ENCODE assay signal across 26 cellular contexts in the genomic region with DNA sequence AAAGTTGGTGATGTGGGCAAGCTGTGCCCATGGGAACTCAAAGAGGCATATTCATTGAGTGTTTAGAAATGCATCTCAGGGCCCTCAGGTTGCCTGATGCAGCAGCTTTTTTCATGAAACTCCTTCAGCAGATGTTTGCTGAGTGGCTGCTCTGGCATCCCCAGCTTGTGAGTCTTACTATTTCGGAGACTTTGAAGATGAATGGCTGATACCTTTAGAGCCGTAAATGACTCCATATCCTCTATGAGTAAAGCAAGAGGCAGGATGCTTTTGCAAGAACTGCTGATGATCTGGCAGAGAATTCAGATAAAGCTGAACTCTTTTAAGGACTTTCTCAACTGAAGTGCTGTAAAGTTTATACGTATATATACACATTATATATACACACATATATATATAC.
"Had no signal": no experiment of that assay in that cellular context is flagged by ENCODE, and none has a peak within 500 bp of the region (broad histone marks: within the 10 kb centered on the region; RNA-seq: fewer than 3 reads in every experiment).

No MANE protein-coding gene starts in this region.

- H3K27ac Mint-ChIP-seq: memory B cell; naive thymus-derived CD8-positive, alpha-beta T cell; nephron; stimulated activated naive B cell treated with anti-CD40 and anti-IgM and Interleukin-4, amounts not matched to agents 10 μg/mL and 1 μg/mL and 100 μg/mL, for 72 hours; type B pancreatic cell had no signal

- H3K27ac ChIP-seq: left lung, lower lobe of right lung, pancreas, prostate gland, skin epidermis, stomach, testis, tibial artery, uterus had no signal

- H3K27me3 Mint-ChIP-seq: stimulated activated naive B cell treated with anti-CD40 and anti-IgM and Interleukin-4, amounts not matched to agents 10 μg/mL and 1 μg/mL and 100 μg/mL, for 72 hours had no signal

- ATAC-seq: left cardiac atrium; left lung; lower lobe of right lung; naive thymus-derived CD8-positive, alpha-beta T cell; pancreas; right cardiac atrium; sciatic nerve; stimulated activated naive B cell treated with anti-CD40 and anti-IgM and Interleukin-4, amounts not matched to agents 10 μg/mL and 1 μg/mL and 100 μg/mL, for 72 hours; stimulated activated naive CD8-positive, alpha-beta T cell treated with anti-CD3 and anti-CD28 coated beads, Interleukin-15, Interleukin-2, amounts not matched to agents 100 U/mL and 50 U/mL, for 24 hours had no signal

- H3K27me3 ChIP-seq: left lung, pancreas, stomach, testis, tibial artery, uterus had no signal

- H3K4me1 Mint-ChIP-seq: memory B cell; naive thymus-derived CD8-positive, alpha-beta T cell; neural crest cell; stimulated activated naive B cell treated with anti-CD40 and anti-IgM and Interleukin-4, amounts not matched to agents 10 μg/mL and 1 μg/mL and 100 μg/mL, for 72 hours had no signal

- H3K4me1 ChIP-seq: left lung, lower lobe of right lung, pancreas, prostate gland, stomach, testis, tibial artery, uterus had no signal

- H3K36me3 ChIP-seq: left lung, lower lobe of right lung, pancreas, prostate gland, stomach, tibial artery, uterus had no signal

- H3K9me3 Mint-ChIP-seq: type B pancreatic cell had no signal

- H3K36me3 Mint-ChIP-seq: memory B cell; stimulated activated naive B cell treated with anti-CD40 and anti-IgM and Interleukin-4, amounts not matched to agents 10 μg/mL and 1 μg/mL and 100 μg/mL, for 72 hours; type B pancreatic cell had no signal

- H3K4me3 Mint-ChIP-seq: memory B cell; naive thymus-derived CD8-positive, alpha-beta T cell; nephron; neural crest cell; stimulated activated naive B cell treated with anti-CD40 and anti-IgM and Interleukin-4, amounts not matched to agents 10 μg/mL and 1 μg/mL and 100 μg/mL, for 72 hours; type B pancreatic cell had no signal

- H3K9me3 ChIP-seq: left lung, lower lobe of right lung, pancreas, prostate gland, stomach, testis, tibial artery, uterus had no signal

- DNase-seq: kidney glomerular epithelial cell; left cardiac atrium; left lung; lower lobe of right lung; naive thymus-derived CD8-positive, alpha-beta T cell; nucleus accumbens; pancreas; retina; right cardiac atrium; stimulated activated CD4-positive, alpha-beta T cell treated with anti-CD3 and anti-CD28 coated beads, Interleukin-12 subunit alpha, Interleukin-12 subunit beta, amount 100 ng/mL, for 4 hours; stimulated activated CD4-positive, alpha-beta T cell treated with anti-CD3 and anti-CD28 coated beads, Interleukin-15, amount 100 ng/mL, for 24 hours; stimulated activated CD4-positive, alpha-beta T cell treated with anti-CD3 and anti-CD28 coated beads, Interleukin-2, amount 100 ng/mL, for 24 hours; stimulated activated CD4-positive, alpha-beta T cell treated with anti-CD3 and anti-CD28 coated beads, Interleukin-4, amount 100 ng/mL, for 1 hour; stimulated activated naive B cell treated with anti-CD40 and anti-IgM and Interleukin-4, amounts not matched to agents 10 μg/mL and 1 μg/mL and 100 μg/mL, for 72 hours; stimulated activated naive CD8-positive, alpha-beta T cell treated with anti-CD3 and anti-CD28 coated beads, Interleukin-15, Interleukin-2, amounts not matched to agents 100 U/mL and 50 U/mL, for 24 hours; stomach; testis; tibial artery; uterus had no signal

- H3K4me3 ChIP-seq: left lung, lower lobe of right lung, pancreas, prostate gland, skin epidermis, stomach, testis, tibial artery, uterus had no signal
